ENCODE assay signal across 10 cellular contexts in the genomic region with DNA sequence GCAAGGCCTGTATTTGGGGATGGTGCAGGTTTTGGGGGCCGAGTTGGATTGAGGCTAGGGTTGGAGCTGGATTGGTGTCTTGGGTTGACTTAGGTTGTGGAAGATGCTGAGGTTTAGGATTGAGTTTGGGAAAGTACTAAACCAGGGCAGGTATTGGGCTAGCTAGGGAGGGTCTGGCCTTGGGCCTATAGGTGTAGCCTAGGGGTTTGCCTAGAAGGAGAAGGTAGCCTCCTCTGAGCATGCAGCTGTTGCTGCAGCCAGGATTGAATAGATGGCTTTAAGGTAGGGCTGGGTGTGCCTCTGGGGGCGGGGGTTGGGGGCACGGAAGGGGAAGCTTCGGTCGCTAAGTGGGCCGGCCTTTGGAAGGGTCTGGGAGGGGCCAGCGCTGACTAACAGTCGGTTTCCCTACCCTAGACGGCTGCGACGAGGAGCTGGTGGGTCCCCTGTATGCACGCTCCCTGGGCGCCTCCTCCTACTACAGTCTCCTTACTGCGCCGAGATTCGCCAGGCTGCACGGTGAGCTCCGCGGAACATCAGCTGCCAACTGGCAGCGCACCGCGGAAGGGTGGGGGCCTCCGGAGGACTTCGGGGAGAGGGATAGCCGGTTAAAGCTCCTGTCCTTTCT. TPM values are rescaled to one million over a fixed set of nuclear protein-coding genes. Genes with fewer than 3 reads are reported as not detected.
DNase-seq lines count a peak whose midpoint lies in the region; FAIRE-seq and TF ChIP-seq lines count a peak whose summit lies in the region.
"Had no signal": no experiment of that assay in that cellular context is flagged by ENCODE, and none has a peak within 500 bp of the region (broad histone marks: within the 10 kb centered on the region; RNA-seq: fewer than 3 reads in every experiment).

No MANE protein-coding gene starts in this region.

- TF ChIP-seq CTCF in MCF 10A (IDR thresholded peaks at IDR 0.05; ENCODE audit: unreplicated experiment) (no peak), kidney epithelial cell (IDR thresholded peaks at IDR 0.05; ENCODE audit: insufficient read depth, low read length, poor library complexity, severe bottlenecking) (no peak), thyroid gland (IDR thresholded peaks at IDR 0.05) (no peak), kidney (IDR thresholded peaks at IDR 0.05; ENCODE audit: borderline replicate concordance, extremely low read depth, insufficient read depth) (no peak)

- H3K4me1 ChIP-seq in thyroid gland (peaks cover 27 to 53% of the 10 kb centered on the region in 2 donors), kidney (ENCODE audit: control insufficient read depth in 1 of 2, insufficient read depth in 1 of 2, low read depth in 1 of 2, low read length in 2 of 2) (peaks cover 3 to 30% of the 10 kb centered on the region in 2 donors)

- CTCF ChIA-PET in MCF 10A (lab: Yijun Ruan, JAX): interaction anchor here (0.5 to 2.2 kb wide), 9 partner anchors 64 to 1031 kb away, joined by 3 to 12 read pairs (median 3); partner anchors contain the start of gene PSMC3IP

- TF ChIP-seq POLR2A in thyroid gland (IDR thresholded peaks at IDR 0.05): no peak

- H3K9me3 ChIP-seq in thyroid gland (no peaks in the 10 kb centered on the region), kidney (ENCODE audit: control insufficient read depth in 1 of 2, low read length in 2 of 2) (no peaks in the 10 kb centered on the region)

- H3K4me3 Mint-ChIP-seq in activated T-cell treated with anti-CD3 and anti-CD28 coated beads, Interleukin-2, amount 50 U/mL, for 24 hours: peak overlapping the region; percentile 20
- H3K4me3 Mint-ChIP-seq in MCF 10A (ENCODE audit: unreplicated experiment): peak overlapping the region; percentile 74

- FAIRE-seq in kidney (lab: Jason Lieb, UNC): no peak

- no peak overlapping the region for H3K27ac ChIP-seq in thyroid gland
- no peak overlapping the region for H3K27ac ChIP-seq in kidney (ENCODE audit: low read depth in 2 of 2, low read length in 2 of 2)

- no TSS peak for BruUV-seq in MCF 10A (replicated peaks; lab: Mats Ljungman, UMichigan)

- H3K9ac ChIP-seq in kidney (ENCODE audit: low read length in 2 of 2): no peak overlapping the region

- H3K27me3 ChIP-seq in kidney epithelial cell (ENCODE audit: control insufficient read depth, insufficient read depth, low read length): peaks cover 13% of the 10 kb centered on the region
- no peaks in the 10 kb centered on the region for H3K27me3 ChIP-seq in thyroid gland

- DNase-seq in activated T-cell treated with anti-CD3 and anti-CD28 coated beads, Interleukin-2, amount 50 U/mL, for 24 hours: peak; percentile 46
- DNase-seq in activated T-cell treated with anti-CD3 and anti-CD28 coated beads, Interleukin-2, amount 50 U/mL, for 1 hour: no peak
- DNase-seq in MCF 10A (ENCODE audit: unreplicated experiment) (no peak), kidney epithelial cell (ENCODE audit: low read depth) (no peak), thyroid gland (peak; percentile 31 to 43), kidney (no peak), SKM-1 (lab: John Stamatoyannopoulos, UW; ENCODE audit: unreplicated experiment) (no peak), pons (ENCODE audit: low spot score) (no peak)
- DNase-seq: DND-41, NCI-H1048 had no signal

- H3K4me3 ChIP-seq in kidney epithelial cell (ENCODE audit: low read depth, low read length) (peak overlapping the region; percentile 6), thyroid gland (replicated peaks in 1 of 3) (no peak overlapping the region), kidney (ENCODE audit: low read length in 2 of 2) (peak overlapping the region in 1 of 2 donors; percentile 4)

- POLR2A ChIA-PET in MCF 10A (lab: Yijun Ruan, JAX): interaction anchor here (0.5 to 2.3 kb wide), 6 partner anchors 10 to 105 kb away, joined by 3 to 9 read pairs (median 4); partner anchors contain the start of genes PSMC3IP, RETREG3 and TUBG1

- no peaks in the 10 kb centered on the region for H3K36me3 Mint-ChIP-seq in activated T-cell treated with anti-CD3 and anti-CD28 coated beads, Interleukin-2, amount 50 U/mL, for 24 hours (ENCODE audit: low read depth)
- H3K36me3 Mint-ChIP-seq in MCF 10A (ENCODE audit: insufficient read depth, unreplicated experiment): no peaks in the 10 kb centered on the region

- no peak overlapping the region for H3K27ac Mint-ChIP-seq in activated T-cell treated with anti-CD3 and anti-CD28 coated beads, Interleukin-2, amount 50 U/mL, for 24 hours
- no peak overlapping the region for H3K27ac Mint-ChIP-seq in MCF 10A (ENCODE audit: low read depth, unreplicated experiment)

- peaks cover 45% of the 10 kb centered on the region for H3K27me3 Mint-ChIP-seq in activated T-cell treated with anti-CD3 and anti-CD28 coated beads, Interleukin-2, amount 50 U/mL, for 24 hours
- H3K27me3 Mint-ChIP-seq in MCF 10A (ENCODE audit: insufficient read depth, unreplicated experiment): no peaks in the 10 kb centered on the region

- H3K9me3 Mint-ChIP-seq in activated T-cell treated with anti-CD3 and anti-CD28 coated beads, Interleukin-2, amount 50 U/mL, for 24 hours: no peaks in the 10 kb centered on the region
- no peaks in the 10 kb centered on the region for H3K9me3 Mint-ChIP-seq in MCF 10A (ENCODE audit: unreplicated experiment)

- peaks cover 46% of the 10 kb centered on the region for H3K4me1 Mint-ChIP-seq in activated T-cell treated with anti-CD3 and anti-CD28 coated beads, Interleukin-2, amount 50 U/mL, for 24 hours (ENCODE audit: low read depth)
- H3K4me1 Mint-ChIP-seq in MCF 10A (ENCODE audit: insufficient read depth, unreplicated experiment): peaks cover 19% of the 10 kb centered on the region

- WGBS in thyroid gland, 2 donors: 14 to 16% methylated on average over 10 to 16 of the region's 25 CpGs

- no peaks in the 10 kb centered on the region for H3K36me3 ChIP-seq in kidney epithelial cell (ENCODE audit: control insufficient read depth, insufficient read depth, low read length)
- no peaks in the 10 kb centered on the region for H3K36me3 ChIP-seq in thyroid gland
- no peaks in the 10 kb centered on the region for H3K36me3 ChIP-seq in kidney (ENCODE audit: control insufficient read depth in 1 of 2, insufficient read depth in 2 of 2, low read length in 2 of 2)

- intact Hi-C loops in MCF 10A (cut with micrococcal nuclease) (no loop called here), thyroid gland (cut with DNase I) (no loop called here), kidney (cut with DNase I) (no loop called here)

RNA-seq across cellular contexts. Expression of gene CNTNAP1, which starts 1.2 kb away (rescaled TPM):
- 1.2 and 1.5 TPM in 2 replicates for total RNA-seq in MCF 10A (2022)
- 5.8 and 7.0 TPM in 2 replicates for total RNA-seq in kidney epithelial cell
- 1 to 10 TPM; 2.3 to 4.2 (median 2.5) TPM for total RNA-seq in thyroid gland
- 9.1 TPM for total RNA-seq in kidney
- polyA plus RNA-seq in kidney (ENCODE audit: insufficient read depth, low read depth, low replicate concordance): 1.4 TPM

RNA-seq across cellular contexts. Expression of gene CCR10, which starts 1.9 kb away (rescaled TPM):
- total RNA-seq in MCF 10A (2022) (0.21 and 0.22 TPM in 2 replicates), kidney epithelial cell (3.1 and 8.9 TPM in 2 replicates), thyroid gland (1 to 10 TPM; 2.0 to 3.6 (median 2.6) TPM), kidney (1.4 TPM)
- polyA plus RNA-seq in kidney (ENCODE audit: insufficient read depth, low read depth, low replicate concordance): 1.7 TPM

RNA-seq across cellular contexts. Expression of gene PLEKHH3, which starts 6.7 kb away (rescaled TPM):
- total RNA-seq in MCF 10A (2022): 12.5 and 12.9 TPM in 2 replicates
- total RNA-seq in kidney epithelial cell: 10.2 and 11.2 TPM in 2 replicates
- 10 to 100 TPM; 22.0 to 30.4 (median 26.4) TPM for total RNA-seq in thyroid gland
- 21.2 TPM for total RNA-seq in kidney
- 23.2 TPM for polyA plus RNA-seq in kidney (ENCODE audit: insufficient read depth, low read depth, low replicate concordance)

RNA-seq across cellular contexts. Expression of gene TUBG2, which starts 24.4 kb away (rescaled TPM):
- total RNA-seq in MCF 10A (2022) (21.3 and 23.4 TPM in 2 replicates), kidney epithelial cell (11.3 and 15.0 TPM in 2 replicates), thyroid gland (10 to 100 TPM; 20.4 to 38.7 (median 24.4) TPM), kidney (19.9 TPM)
- polyA plus RNA-seq in kidney (ENCODE audit: insufficient read depth, low read depth, low replicate concordance): 39.9 TPM

Comparison
In these comparisons a context has a peak if more than half of its experiments do, and no peak if none do; other contexts are left out.
1. DNase-seq: peak in activated T-cell treated with anti-CD3 and anti-CD28 coated beads, Interleukin-2, amount 50 U/mL, for 24 hours (single experiment) and thyroid gland (2 of 2); none in activated T-cell treated with anti-CD3 and anti-CD28 coated beads, Interleukin-2, amount 50 U/mL, for 1 hour (single experiment), MCF 10A (single experiment), kidney epithelial cell (single experiment), kidney (single experiment), SKM-1 (single experiment) and pons (single experiment).